ENCODE assay signal across 2 cellular contexts in the genomic region with DNA sequence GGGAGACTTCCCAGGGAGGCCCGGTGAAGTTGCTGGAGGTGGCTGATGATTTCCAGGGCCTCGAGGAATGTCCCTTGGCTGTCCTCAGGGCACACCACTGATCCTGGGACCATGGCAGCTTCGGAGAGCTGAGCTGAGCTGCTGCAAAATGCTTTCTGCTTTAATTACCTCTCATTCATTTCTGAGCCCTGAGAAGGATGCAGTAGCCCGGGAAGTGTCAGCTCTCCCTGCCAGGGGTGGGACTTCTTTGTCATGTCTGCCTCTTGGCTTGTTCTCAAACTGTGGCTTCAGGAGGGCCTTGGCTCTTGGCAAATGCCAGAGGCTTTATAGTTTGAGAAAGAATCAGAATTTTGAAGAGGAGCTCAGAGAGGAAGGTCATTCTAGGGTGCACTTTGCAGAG. TPM values are rescaled to one million over a fixed set of nuclear protein-coding genes. Genes with fewer than 3 reads are reported as not detected.
"Had no signal": no experiment of that assay in that cellular context is flagged by ENCODE, and none has a peak within 500 bp of the region (broad histone marks: within the 10 kb centered on the region; RNA-seq: fewer than 3 reads in every experiment).

No MANE protein-coding gene starts in this region.

RNA-seq across cellular contexts. Expression of a gene that starts 28.7 kb away (rescaled TPM):
- total RNA-seq: GM23338, HT1080 had no signal
